11 cellular contexts compared by ENCODE assay signal in genomic region chr3:72487946-72488735, GRCh38. TPM values are rescaled to one million over a fixed set of nuclear protein-coding genes. Genes with fewer than 3 reads are reported as not detected.
A peak's percentile ranks its signal among the peaks of the same experiment; 100 is the strongest.
DNase-seq lines count a peak whose midpoint lies in the region; ATAC-seq and TF ChIP-seq lines count a peak whose summit lies in the region.
"Had no signal": no experiment of that assay in that cellular context is flagged by ENCODE, and none has a peak within 500 bp of the region (broad histone marks: within the 10 kb centered on the region; RNA-seq: fewer than 3 reads in every experiment).

No MANE protein-coding gene starts in this region.

- POLR2A ChIA-PET in WTC11 (lab: Charles Lee): no interaction called here

- no peaks in the 10 kb centered on the region for H3K36me3 Mint-ChIP-seq in WTC11

- H3K4me3 Mint-ChIP-seq in WTC11: no peak overlapping the region
- H3K4me3 Mint-ChIP-seq: central memory CD8-positive, alpha-beta T cell had no signal

- peak overlapping the region in 1 of 11 experiments; percentile 52; a peak in 2 of 22 replicates for H3K9ac ChIP-seq in BLaER1 treated with 17β-estradiol and CSF1 and Interleukin-3, amounts not matched to agents 10 nM and 100 nM

- CTCF ChIA-PET in WTC11 (lab: Charles Lee): interaction anchor here (0.7 to 1.3 kb wide), 4 partner anchors 99 to 562 kb away, joined by 3 to 4 read pairs (median 3); no protein-coding TSS in a partner anchor

- peak overlapping the region; percentile 71; the same call in 1 of the 2 replicates for H3K27ac Mint-ChIP-seq in WTC11

- peaks cover 49% of the 10 kb centered on the region for H3K4me1 Mint-ChIP-seq in WTC11

- no peak overlapping the region for H3K4me3 ChIP-seq in BLaER1 treated with 17β-estradiol and CSF1 and Interleukin-3, amounts not matched to agents 10 nM and 100 nM
- no peak overlapping the region for H3K4me3 ChIP-seq in lung
- H3K4me3 ChIP-seq: tibial artery had no signal

- in situ Hi-C loops in GM13977 (cut with MboI; ENCODE audit: low pct_unique_long_range_greater_than_20kb, low sequenced_read_pairs, unreplicated experiment): no loop called here

- peaks cover 4% of the 10 kb centered on the region; the same call in 1 of the 2 replicates for H3K9me3 Mint-ChIP-seq in WTC11
- H3K9me3 Mint-ChIP-seq: central memory CD8-positive, alpha-beta T cell had no signal

- no peak for TF ChIP-seq CTCF in WTC11 (IDR thresholded peaks at IDR 0.05)
- no peak for TF ChIP-seq CTCF in lung (IDR thresholded peaks at IDR 0.05; ENCODE audit: control extremely low read depth, extremely low read depth)
- no peak for TF ChIP-seq CTCF in GM13977 (IDR thresholded peaks at IDR 0.05; ENCODE audit: extremely low read depth, insufficient read depth, missing control alignments)

- peak overlapping the region in 8 of 11 experiments; percentile 9 to 81 (median 50); a peak in 13 of 22 replicates for H3K27ac ChIP-seq in BLaER1 treated with 17β-estradiol and CSF1 and Interleukin-3, amounts not matched to agents 10 nM and 100 nM
- H3K27ac ChIP-seq in lung (ENCODE audit: low read depth in 1 of 2, low read length in 1 of 2): peak overlapping the region in 1 of 2 donors; percentile 63

- H3K9me3 ChIP-seq in BLaER1 treated with 17β-estradiol and CSF1 and Interleukin-3, amounts not matched to agents 10 nM and 100 nM (replicated peaks in 1 of 11): no peaks in the 10 kb centered on the region; a peak in 1 of 22 replicates
- H3K9me3 ChIP-seq in lung (ENCODE audit: control insufficient read depth in 2 of 2, insufficient read depth in 1 of 2, low read length in 1 of 2): no peaks in the 10 kb centered on the region
- H3K9me3 ChIP-seq: tibial artery had no signal

- peak overlapping the region; percentile 25 to 84 (median 60); a peak in 19 of 22 replicates for H3K4me2 ChIP-seq in BLaER1 treated with 17β-estradiol and CSF1 and Interleukin-3, amounts not matched to agents 10 nM and 100 nM

- H3K27me3 Mint-ChIP-seq in WTC11 (ENCODE audit: low read depth): peaks cover 8% of the 10 kb centered on the region
- H3K27me3 Mint-ChIP-seq: central memory CD8-positive, alpha-beta T cell had no signal

- no peaks in the 10 kb centered on the region for H3K36me3 ChIP-seq in BLaER1 treated with 17β-estradiol and CSF1 and Interleukin-3, amounts not matched to agents 10 nM and 100 nM
- no peaks in the 10 kb centered on the region for H3K36me3 ChIP-seq in lung (ENCODE audit: control insufficient read depth in 2 of 2, insufficient read depth in 2 of 2, low read length in 2 of 2)
- H3K36me3 ChIP-seq: tibial artery had no signal

- no peaks in the 10 kb centered on the region for H3K27me3 ChIP-seq in BLaER1 treated with 17β-estradiol and CSF1 and Interleukin-3, amounts not matched to agents 10 nM and 100 nM
- H3K27me3 ChIP-seq in lung (ENCODE audit: control insufficient read depth, insufficient read depth): no peaks in the 10 kb centered on the region
- H3K27me3 ChIP-seq: tibial artery had no signal

- ATAC-seq in GM19395 (IDR thresholded peaks at IDR 0.05; ENCODE audit: unreplicated experiment) (peak; percentile 58), WTC11 (no peak), lung (ENCODE audit: insufficient read depth, low FRiP score) (peak; percentile 64), HG03565 (IDR thresholded peaks at IDR 0.05; ENCODE audit: unreplicated experiment) (no peak)

- DNase-seq in WTC11 (ENCODE audit: low spot score): no peak
- peak; percentile 29 for DNase-seq in lung (ENCODE audit: low spot score)
- DNase-seq in GM13977 (ENCODE audit: low spot score): no peak
- DNase-seq in SW 1271 (lab: John Stamatoyannopoulos, UW): no peak
- no peak for DNase-seq in SIG-M5 (lab: John Stamatoyannopoulos, UW)
- DNase-seq: NCI-H187 treated with DMSO at 0.1 percent for 48 hours had no signal

- peaks cover 45 to 65% (median 54%) of the 10 kb centered on the region in 10 experiments for H3K4me1 ChIP-seq in BLaER1 treated with 17β-estradiol and CSF1 and Interleukin-3, amounts not matched to agents 10 nM and 100 nM
- H3K4me1 ChIP-seq in lung (ENCODE audit: control insufficient read depth in 2 of 2, insufficient read depth in 2 of 2, low read length in 2 of 2): peaks cover 5 to 16% of the 10 kb centered on the region in 2 donors

- no peaks in the 10 kb centered on the region for H4K20me1 ChIP-seq in BLaER1 treated with 17β-estradiol and CSF1 and Interleukin-3, amounts not matched to agents 10 nM and 100 nM

- WGBS in lung, 2 donors: 72 to 75% methylated on average over 9 of the region's 9 CpGs

TF ChIP-seq in WTC11, 78 proteins besides CTCF, POLR2A, EP300 and RAD21:
- TF ChIP-seq USF2 (CRISPR knock-in tag; IDR thresholded peaks at IDR 0.05): no peak
- no peak for TF ChIP-seq STAT6 (CRISPR knock-in tag; conservative IDR thresholded peaks at IDR 0.05; ENCODE audit: low read depth)
- no peak for TF ChIP-seq HMGA2 (CRISPR knock-in tag; IDR thresholded peaks at IDR 0.05)
- no peak for TF ChIP-seq ZNF532 (CRISPR knock-in tag; IDR thresholded peaks at IDR 0.05; ENCODE audit: borderline replicate concordance)
- TF ChIP-seq NFE2L1 (CRISPR knock-in tag; IDR thresholded peaks at IDR 0.05): no peak

RNA-seq across cellular contexts. Expression of gene RYBP, which starts 41.7 kb away (rescaled TPM):
- total RNA-seq in WTC11 (2021) (20.0 to 21.4 TPM (median 20.0 TPM) in 3 replicates), lung (10 to 100 TPM; 16.5 to 38.6 TPM)
- 10 to 100 TPM in 1 of 2 donors, 1 to 10 TPM in 1; 9.6 to 11.7 TPM for polyA plus RNA-seq in lung

Comparison
In these comparisons a context has a peak if more than half of its experiments do, and no peak if none do; other contexts are left out.
1. ATAC-seq: peak in GM19395 (single experiment) and lung (single experiment); none in WTC11 (single experiment) and HG03565 (single experiment).